In genomic region chr5:151023047-151023615, GRCh38 we compare ENCODE assay signal across 1 cellular context.
A peak's percentile ranks its signal among the peaks of the same experiment; 100 is the strongest.
TF ChIP-seq lines count a peak whose summit lies in the region.

No MANE protein-coding gene starts in this region.

TF ChIP-seq in K562, 482 proteins besides CTCF, POLR2A, EP300 and RAD21 (continued from another document and continues in another):
- TF ChIP-seq, protein P1, sequence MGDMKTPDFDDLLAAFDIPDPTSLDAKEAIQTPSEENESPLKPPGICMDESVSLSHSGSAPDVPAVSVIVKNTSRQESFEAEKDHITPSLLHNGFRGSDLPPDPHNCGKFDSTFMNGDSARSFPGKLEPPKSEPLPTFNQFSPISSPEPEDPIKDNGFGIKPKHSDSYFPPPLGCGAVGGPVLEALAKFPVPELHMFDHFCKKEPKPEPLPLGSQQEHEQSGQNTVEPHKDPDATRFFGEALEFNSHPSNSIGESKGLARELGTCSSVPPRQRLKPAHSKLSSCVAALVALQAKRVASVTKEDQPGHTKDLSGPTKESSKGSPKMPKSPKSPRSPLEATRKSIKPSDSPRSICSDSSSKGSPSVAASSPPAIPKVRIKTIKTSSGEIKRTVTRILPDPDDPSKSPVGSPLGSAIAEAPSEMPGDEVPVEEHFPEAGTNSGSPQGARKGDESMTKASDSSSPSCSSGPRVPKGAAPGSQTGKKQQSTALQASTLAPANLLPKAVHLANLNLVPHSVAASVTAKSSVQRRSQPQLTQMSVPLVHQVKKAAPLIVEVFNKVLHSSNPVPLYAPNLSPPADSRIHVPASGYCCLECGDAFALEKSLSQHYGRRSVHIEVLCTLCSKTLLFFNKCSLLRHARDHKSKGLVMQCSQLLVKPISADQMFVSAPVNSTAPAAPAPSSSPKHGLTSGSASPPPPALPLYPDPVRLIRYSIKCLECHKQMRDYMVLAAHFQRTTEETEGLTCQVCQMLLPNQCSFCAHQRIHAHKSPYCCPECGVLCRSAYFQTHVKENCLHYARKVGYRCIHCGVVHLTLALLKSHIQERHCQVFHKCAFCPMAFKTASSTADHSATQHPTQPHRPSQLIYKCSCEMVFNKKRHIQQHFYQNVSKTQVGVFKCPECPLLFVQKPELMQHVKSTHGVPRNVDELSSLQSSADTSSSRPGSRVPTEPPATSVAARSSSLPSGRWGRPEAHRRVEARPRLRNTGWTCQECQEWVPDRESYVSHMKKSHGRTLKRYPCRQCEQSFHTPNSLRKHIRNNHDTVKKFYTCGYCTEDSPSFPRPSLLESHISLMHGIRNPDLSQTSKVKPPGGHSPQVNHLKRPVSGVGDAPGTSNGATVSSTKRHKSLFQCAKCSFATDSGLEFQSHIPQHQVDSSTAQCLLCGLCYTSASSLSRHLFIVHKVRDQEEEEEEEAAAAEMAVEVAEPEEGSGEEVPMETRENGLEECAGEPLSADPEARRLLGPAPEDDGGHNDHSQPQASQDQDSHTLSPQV (IDR thresholded peaks at IDR 0.05), result peak; percentile 95
- TF ChIP-seq NONO (IDR thresholded peaks at IDR 0.05; ENCODE audit: low read depth in 2 of 2, low read length in 1 of 2) (no peak), TCF3 (CRISPR knock-in tag; IDR thresholded peaks at IDR 0.05) (peak; percentile 71), ZNF311 (CRISPR knock-in tag; IDR thresholded peaks at IDR 0.05) (peak; percentile 24; the same call in 1 of the 2 replicates), MTA1 (IDR thresholded peaks at IDR 0.05; ENCODE audit: borderline replicate concordance) (0 out of 2 replicates have a peak, but pooled peaks have one; percentile 56), SRSF7 (optimal IDR thresholded peaks at IDR 0.05; ENCODE audit: low read depth, low read length) (no peak), SIN3B (IDR thresholded peaks at IDR 0.05; ENCODE audit: low read depth) (no peak), GTF2A2 (tag; IDR thresholded peaks at IDR 0.05) (no peak), POLR2AphosphoS5 (IDR thresholded peaks at IDR 0.05; ENCODE audit: control insufficient read depth, insufficient read depth, low read depth, low read length) (0 out of 2 replicates have a peak, but pooled peaks have one; percentile 22), NRF1 (conservative IDR thresholded peaks at IDR 0.05 in 1 of 2, IDR thresholded peaks at IDR 0.05 in 1 of 2) (0 out of 4 replicates have a peak, but pooled peaks have one; percentile 26 to 41), HNRNPL (IDR thresholded peaks at IDR 0.05; ENCODE audit: low read depth, low read length) (0 out of 2 replicates have a peak, but pooled peaks have one; percentile 54), ZNF77 (CRISPR knock-in tag; IDR thresholded peaks at IDR 0.05) (no peak), EHMT2 (IDR thresholded peaks at IDR 0.05) (peak; percentile 54; the same call in 1 of the 2 replicates), EGR1 (conservative IDR thresholded peaks at IDR 0.05) (no peak), ZNF395 (CRISPR knock-in tag; IDR thresholded peaks at IDR 0.05) (peak; percentile 95), PRMT5 (CRISPR knock-in tag; IDR thresholded peaks at IDR 0.05) (no peak), E2F6 (IDR thresholded peaks at IDR 0.05; ENCODE audit: borderline replicate concordance in 1 of 2, extremely low read depth in 1 of 2, insufficient read depth in 1 of 2, insufficient read length in 1 of 2, low read depth in 1 of 2, low read length in 1 of 2, poor library complexity in 1 of 2, severe bottlenecking in 1 of 2) (peak in 1 of 2 experiments; percentile 40), ATF1 (CRISPR knock-in tag; IDR thresholded peaks at IDR 0.05) (no peak), ATF1 (tag; IDR thresholded peaks at IDR 0.05) (0 out of 2 replicates have a peak, but pooled peaks have one; percentile 2), SPI1 (IDR thresholded peaks at IDR 0.05; ENCODE audit: borderline replicate concordance, low read depth, low read length) (no peak), ZNF184 (CRISPR knock-in tag; IDR thresholded peaks at IDR 0.05) (no peak), GTF2F1 (IDR thresholded peaks at IDR 0.05; ENCODE audit: low read depth, low read length) (no peak), SMARCE1 (IDR thresholded peaks at IDR 0.05) (peak; percentile 50; the same call in 1 of the 2 replicates), RUNX1 (IDR thresholded peaks at IDR 0.05; ENCODE audit: low read depth) (no peak), ZNF830 (CRISPR knock-in tag; IDR thresholded peaks at IDR 0.05) (no peak)
- TF ChIP-seq, protein P2, sequence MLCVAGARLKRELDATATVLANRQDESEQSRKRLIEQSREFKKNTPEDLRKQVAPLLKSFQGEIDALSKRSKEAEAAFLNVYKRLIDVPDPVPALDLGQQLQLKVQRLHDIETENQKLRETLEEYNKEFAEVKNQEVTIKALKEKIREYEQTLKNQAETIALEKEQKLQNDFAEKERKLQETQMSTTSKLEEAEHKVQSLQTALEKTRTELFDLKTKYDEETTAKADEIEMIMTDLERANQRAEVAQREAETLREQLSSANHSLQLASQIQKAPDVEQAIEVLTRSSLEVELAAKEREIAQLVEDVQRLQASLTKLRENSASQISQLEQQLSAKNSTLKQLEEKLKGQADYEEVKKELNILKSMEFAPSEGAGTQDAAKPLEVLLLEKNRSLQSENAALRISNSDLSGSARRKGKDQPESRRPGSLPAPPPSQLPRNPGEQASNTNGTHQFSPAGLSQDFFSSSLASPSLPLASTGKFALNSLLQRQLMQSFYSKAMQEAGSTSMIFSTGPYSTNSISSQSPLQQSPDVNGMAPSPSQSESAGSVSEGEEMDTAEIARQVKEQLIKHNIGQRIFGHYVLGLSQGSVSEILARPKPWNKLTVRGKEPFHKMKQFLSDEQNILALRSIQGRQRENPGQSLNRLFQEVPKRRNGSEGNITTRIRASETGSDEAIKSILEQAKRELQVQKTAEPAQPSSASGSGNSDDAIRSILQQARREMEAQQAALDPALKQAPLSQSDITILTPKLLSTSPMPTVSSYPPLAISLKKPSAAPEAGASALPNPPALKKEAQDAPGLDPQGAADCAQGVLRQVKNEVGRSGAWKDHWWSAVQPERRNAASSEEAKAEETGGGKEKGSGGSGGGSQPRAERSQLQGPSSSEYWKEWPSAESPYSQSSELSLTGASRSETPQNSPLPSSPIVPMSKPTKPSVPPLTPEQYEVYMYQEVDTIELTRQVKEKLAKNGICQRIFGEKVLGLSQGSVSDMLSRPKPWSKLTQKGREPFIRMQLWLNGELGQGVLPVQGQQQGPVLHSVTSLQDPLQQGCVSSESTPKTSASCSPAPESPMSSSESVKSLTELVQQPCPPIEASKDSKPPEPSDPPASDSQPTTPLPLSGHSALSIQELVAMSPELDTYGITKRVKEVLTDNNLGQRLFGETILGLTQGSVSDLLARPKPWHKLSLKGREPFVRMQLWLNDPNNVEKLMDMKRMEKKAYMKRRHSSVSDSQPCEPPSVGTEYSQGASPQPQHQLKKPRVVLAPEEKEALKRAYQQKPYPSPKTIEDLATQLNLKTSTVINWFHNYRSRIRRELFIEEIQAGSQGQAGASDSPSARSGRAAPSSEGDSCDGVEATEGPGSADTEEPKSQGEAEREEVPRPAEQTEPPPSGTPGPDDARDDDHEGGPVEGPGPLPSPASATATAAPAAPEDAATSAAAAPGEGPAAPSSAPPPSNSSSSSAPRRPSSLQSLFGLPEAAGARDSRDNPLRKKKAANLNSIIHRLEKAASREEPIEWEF (CRISPR knock-in tag; IDR thresholded peaks at IDR 0.05), result peak; percentile 55; the same call in 1 of the 2 replicates
- TF ChIP-seq, protein P3, sequence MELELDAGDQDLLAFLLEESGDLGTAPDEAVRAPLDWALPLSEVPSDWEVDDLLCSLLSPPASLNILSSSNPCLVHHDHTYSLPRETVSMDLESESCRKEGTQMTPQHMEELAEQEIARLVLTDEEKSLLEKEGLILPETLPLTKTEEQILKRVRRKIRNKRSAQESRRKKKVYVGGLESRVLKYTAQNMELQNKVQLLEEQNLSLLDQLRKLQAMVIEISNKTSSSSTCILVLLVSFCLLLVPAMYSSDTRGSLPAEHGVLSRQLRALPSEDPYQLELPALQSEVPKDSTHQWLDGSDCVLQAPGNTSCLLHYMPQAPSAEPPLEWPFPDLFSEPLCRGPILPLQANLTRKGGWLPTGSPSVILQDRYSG (tag; conservative IDR thresholded peaks at IDR 0.05; ENCODE audit: low read depth), result peak; percentile 63; the same call in 1 of the 2 replicates
- TF ChIP-seq, protein P4, sequence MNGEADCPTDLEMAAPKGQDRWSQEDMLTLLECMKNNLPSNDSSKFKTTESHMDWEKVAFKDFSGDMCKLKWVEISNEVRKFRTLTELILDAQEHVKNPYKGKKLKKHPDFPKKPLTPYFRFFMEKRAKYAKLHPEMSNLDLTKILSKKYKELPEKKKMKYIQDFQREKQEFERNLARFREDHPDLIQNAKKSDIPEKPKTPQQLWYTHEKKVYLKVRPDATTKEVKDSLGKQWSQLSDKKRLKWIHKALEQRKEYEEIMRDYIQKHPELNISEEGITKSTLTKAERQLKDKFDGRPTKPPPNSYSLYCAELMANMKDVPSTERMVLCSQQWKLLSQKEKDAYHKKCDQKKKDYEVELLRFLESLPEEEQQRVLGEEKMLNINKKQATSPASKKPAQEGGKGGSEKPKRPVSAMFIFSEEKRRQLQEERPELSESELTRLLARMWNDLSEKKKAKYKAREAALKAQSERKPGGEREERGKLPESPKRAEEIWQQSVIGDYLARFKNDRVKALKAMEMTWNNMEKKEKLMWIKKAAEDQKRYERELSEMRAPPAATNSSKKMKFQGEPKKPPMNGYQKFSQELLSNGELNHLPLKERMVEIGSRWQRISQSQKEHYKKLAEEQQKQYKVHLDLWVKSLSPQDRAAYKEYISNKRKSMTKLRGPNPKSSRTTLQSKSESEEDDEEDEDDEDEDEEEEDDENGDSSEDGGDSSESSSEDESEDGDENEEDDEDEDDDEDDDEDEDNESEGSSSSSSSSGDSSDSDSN (IDR thresholded peaks at IDR 0.05; ENCODE audit: borderline replicate concordance in 1 of 2, low read depth in 2 of 2, low read length in 2 of 2), result no peak
